Comparison of ENCODE assay signal across 1 cellular context in genomic region chr11:28090052-28090749, GRCh38.
TF ChIP-seq lines count a peak whose summit lies in the region.

No MANE protein-coding gene starts in this region.

TF ChIP-seq in IMR-90, 13 proteins besides CTCF, POLR2A, EP300 and RAD21:
- TF ChIP-seq ELK1 (IDR thresholded peaks at IDR 0.05; ENCODE audit: borderline replicate concordance, low read depth, low read length) = no peak
- TF ChIP-seq RFX5 (IDR thresholded peaks at IDR 0.05; ENCODE audit: low read depth, low read length) = no peak
- no peak for TF ChIP-seq RCOR1 (IDR thresholded peaks at IDR 0.05; ENCODE audit: insufficient replicate concordance, low read length)
- peak; percentile 62 for TF ChIP-seq MAFK (IDR thresholded peaks at IDR 0.05; ENCODE audit: low read depth, low read length)
- TF ChIP-seq CEBPB (IDR thresholded peaks at IDR 0.05; ENCODE audit: low read depth, low read length) = peak; percentile 48
- TF ChIP-seq FOS (IDR thresholded peaks at IDR 0.05; ENCODE audit: low read depth, low read length) = peak; percentile 26; the same call in 1 of the 2 replicates
